8 cellular contexts compared by ENCODE assay signal in genomic region chrX:130340271-130340670, GRCh38. TPM values are rescaled to one million over a fixed set of nuclear protein-coding genes. Genes with fewer than 3 reads are reported as not detected.
DNase-seq lines count a peak whose midpoint lies in the region; ATAC-seq and TF ChIP-seq lines count a peak whose summit lies in the region.

No MANE protein-coding gene starts in this region.

- H3K27me3 Mint-ChIP-seq in stimulated activated naive CD8-positive, alpha-beta T cell treated with anti-CD3 and anti-CD28 coated beads, Interleukin-15, Interleukin-2, amounts not matched to agents 100 ng/mL and 50 ng/mL, for 24 hours, result no peaks in the 10 kb centered on the region

- no peak for TF ChIP-seq CTCF in adrenal gland (IDR thresholded peaks at IDR 0.05)
- no peak for TF ChIP-seq CTCF in lower lobe of right lung (IDR thresholded peaks at IDR 0.05)

- H3K27me3 ChIP-seq in adrenal gland, result peaks cover 8% of the 10 kb centered on the region
- H3K27me3 ChIP-seq in lower lobe of right lung (ENCODE audit: low read depth), result no peaks in the 10 kb centered on the region

- H3K36me3 ChIP-seq in adrenal gland (replicated peaks in 1 of 2) (no peaks in the 10 kb centered on the region), lower lobe of right lung (no peaks in the 10 kb centered on the region)

- H3K9me3 Mint-ChIP-seq in stimulated activated naive CD8-positive, alpha-beta T cell treated with anti-CD3 and anti-CD28 coated beads, Interleukin-15, Interleukin-2, amounts not matched to agents 100 ng/mL and 50 ng/mL, for 24 hours, result no peaks in the 10 kb centered on the region

- peaks cover 4% of the 10 kb centered on the region for H3K36me3 Mint-ChIP-seq in stimulated activated naive CD8-positive, alpha-beta T cell treated with anti-CD3 and anti-CD28 coated beads, Interleukin-15, Interleukin-2, amounts not matched to agents 100 ng/mL and 50 ng/mL, for 24 hours (ENCODE audit: low read depth)

- H3K4me3 Mint-ChIP-seq in stimulated activated naive CD8-positive, alpha-beta T cell treated with anti-CD3 and anti-CD28 coated beads, Interleukin-15, Interleukin-2, amounts not matched to agents 100 ng/mL and 50 ng/mL, for 24 hours, result peak overlapping the region; percentile 90

- 2 to 41% (median 20%) methylated on average over 9 of the region's 9 CpGs for WGBS in adrenal gland, 4 donors

- H3K4me1 Mint-ChIP-seq in stimulated activated naive CD8-positive, alpha-beta T cell treated with anti-CD3 and anti-CD28 coated beads, Interleukin-15, Interleukin-2, amounts not matched to agents 100 ng/mL and 50 ng/mL, for 24 hours (ENCODE audit: low read depth), result peaks cover 16% of the 10 kb centered on the region

- no peak for TF ChIP-seq POLR2A in adrenal gland (IDR thresholded peaks at IDR 0.05)

- intact Hi-C loops in adrenal gland (cut with DNase I) (no loop called here), lower lobe of right lung (cut with DNase I) (no loop called here)

- no peak overlapping the region for H3K27ac ChIP-seq in adrenal gland
- H3K27ac ChIP-seq in lower lobe of right lung, result peak overlapping the region; percentile 79

- peaks cover 0 to 3% of the 10 kb centered on the region in 2 donors for H3K4me1 ChIP-seq in adrenal gland (replicated peaks in 1 of 2)
- H3K4me1 ChIP-seq in lower lobe of right lung, result no peaks in the 10 kb centered on the region

- DNase-seq in stimulated activated naive CD8-positive, alpha-beta T cell treated with anti-CD3 and anti-CD28 coated beads, Interleukin-15, Interleukin-2, amounts not matched to agents 100 U/mL and 50 U/mL, for 24 hours, result no peak
- DNase-seq in adrenal gland (no peak), lower lobe of right lung (no peak)
- DNase-seq in activated effector memory CD4-positive, alpha-beta T cell treated with Interleukin-2 at 50 U/mL for 16 hours, result no peak

- no peaks in the 10 kb centered on the region for H3K9me3 ChIP-seq in adrenal gland (replicated peaks in 1 of 3)
- H3K9me3 ChIP-seq in lower lobe of right lung, result no peaks in the 10 kb centered on the region

- peak overlapping the region; percentile 36 to 70 (median 56) for H3K4me3 ChIP-seq in adrenal gland
- H3K4me3 ChIP-seq in lower lobe of right lung, result peak overlapping the region; percentile 70

- H3K27ac Mint-ChIP-seq in stimulated activated naive CD8-positive, alpha-beta T cell treated with anti-CD3 and anti-CD28 coated beads, Interleukin-15, Interleukin-2, amounts not matched to agents 100 ng/mL and 50 ng/mL, for 24 hours, result peak overlapping the region; percentile 81

- ATAC-seq in stimulated activated naive CD8-positive, alpha-beta T cell treated with anti-CD3 and anti-CD28 coated beads, Interleukin-15, Interleukin-2, amounts not matched to agents 100 U/mL and 50 U/mL, for 24 hours, result no peak
- peak in 1 of 2 donors; percentile 12 for ATAC-seq in lower lobe of right lung
- ATAC-seq in GM21825 (IDR thresholded peaks at IDR 0.05; ENCODE audit: unreplicated experiment), result no peak
- no peak for ATAC-seq in HG03039 (IDR thresholded peaks at IDR 0.05; ENCODE audit: unreplicated experiment)
- no peak for ATAC-seq in GM21515 (IDR thresholded peaks at IDR 0.05; ENCODE audit: unreplicated experiment)

RNA-seq across cellular contexts. Expression of gene SLC25A14, which starts 0.6 kb away (rescaled TPM):
- total RNA-seq in adrenal gland (10 to 100 TPM in 5 of 8 donors, 1 to 10 TPM in 3; 4.8 to 22.9 (median 11.1) TPM), lower lobe of right lung (14.7 TPM)
- polyA plus RNA-seq in adrenal gland, result 10 to 100 TPM; 17.1 to 29.2 (median 28.9) TPM

RNA-seq across cellular contexts. Expression of gene GPR119, which starts 45.2 kb away (rescaled TPM):
- total RNA-seq in adrenal gland, result not detected
- not detected for polyA plus RNA-seq in adrenal gland
- not detected for total RNA-seq in lower lobe of right lung
